Comparison of ENCODE assay signal across 8 cellular contexts in the genomic region with DNA sequence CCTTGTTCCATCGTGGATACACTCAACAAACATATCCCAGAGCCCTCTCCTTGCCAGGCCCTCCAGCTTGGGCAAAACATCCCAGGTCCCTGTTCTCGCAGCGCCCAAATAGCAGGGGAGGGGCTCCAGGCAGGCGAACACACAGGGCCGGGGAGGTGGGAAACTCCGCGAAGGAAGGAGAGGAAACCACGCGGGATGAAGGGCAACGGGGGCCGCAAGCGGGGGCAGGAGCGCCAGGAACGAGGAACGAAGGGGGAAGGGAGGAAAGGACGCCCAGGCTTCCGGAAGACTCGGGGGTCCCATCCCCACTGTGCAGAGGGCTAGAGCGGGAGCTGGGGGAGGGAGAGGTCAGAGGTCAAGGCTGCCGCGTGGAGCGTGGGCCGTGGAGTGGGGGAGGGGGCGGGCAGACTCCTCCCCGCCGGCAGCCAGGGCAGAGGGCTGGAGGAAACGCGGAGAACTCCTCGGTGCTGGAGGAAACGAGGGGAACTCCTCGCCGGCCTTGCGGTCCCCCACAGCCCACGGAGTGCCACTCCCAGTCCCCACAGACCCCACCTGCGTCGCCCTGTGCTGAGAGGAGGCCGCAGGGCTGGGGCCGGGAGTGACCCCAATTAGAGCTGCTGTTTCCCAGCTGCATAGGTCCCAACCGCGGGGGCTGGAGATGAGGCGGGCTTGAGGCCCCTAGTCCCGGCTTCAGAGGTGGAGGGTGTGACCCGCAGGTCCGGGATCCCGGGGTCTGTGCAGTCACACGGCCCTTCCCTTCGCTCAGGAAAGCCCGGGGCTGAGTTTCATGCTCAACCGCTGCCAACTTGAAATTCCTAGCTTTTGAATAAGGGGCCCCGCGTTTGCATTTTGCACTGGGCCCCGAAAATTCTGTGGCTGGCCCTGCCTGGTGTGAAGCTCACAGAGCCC. TPM values are rescaled to one million over a fixed set of nuclear protein-coding genes. Genes with fewer than 3 reads are reported as not detected.
DNase-seq lines count a peak whose midpoint lies in the region; ATAC-seq and TF ChIP-seq lines count a peak whose summit lies in the region.

No MANE protein-coding gene starts in this region.

- peaks cover 5% of the 10 kb centered on the region for H3K4me1 Mint-ChIP-seq in glutamatergic neuron (ENCODE audit: low read depth, unreplicated experiment)

- no peaks in the 10 kb centered on the region for H3K36me3 Mint-ChIP-seq in glutamatergic neuron (ENCODE audit: unreplicated experiment)

- H3K27me3 ChIP-seq in BE2C (no peaks in the 10 kb centered on the region), HUES64 (ENCODE audit: insufficient read depth, low read length) (peaks cover 12% of the 10 kb centered on the region)

- WGBS in HUES64 = 13% methylated on average over 52 of the region's 52 CpGs

- H3K27ac ChIP-seq in HUES64 (ENCODE audit: low read depth, low read length) = no peak overlapping the region; the same call in 1 of the 2 replicates

- H3K4me3 ChIP-seq in BE2C (ENCODE audit: low read depth, low read length) (no peak overlapping the region), HUES64 (ENCODE audit: low read length) (peak overlapping the region; percentile 43)

- DNase-seq in BE2C (peak; percentile 13), activated T-cell treated with anti-CD3 and anti-CD28 coated beads for 48 hours (ENCODE audit: low read depth) (peak; percentile 66), glutamatergic neuron (peak; percentile 24), NCI-H1417 treated with DMSO at 0.1 percent for 48 hours (lab: John Stamatoyannopoulos, UW) (no peak)
- DNase-seq in stimulated activated CD4-positive, alpha-beta T cell treated with anti-CD3 and anti-CD28 coated beads, Interleukin-12 subunit alpha, Interleukin-12 subunit beta, amount 100 ng/mL, for 24 hours (ENCODE audit: low read depth in 2 of 2) = peak; percentile 44 to 65

- TF ChIP-seq CTCF in BE2C (IDR thresholded peaks at IDR 0.05; ENCODE audit: low read depth, low read length) = no peak
- TF ChIP-seq CTCF in glutamatergic neuron (IDR thresholded peaks at IDR 0.05; ENCODE audit: partially characterized antibody, unreplicated experiment) = no peak

- ATAC-seq in HG03039 (IDR thresholded peaks at IDR 0.05; ENCODE audit: unreplicated experiment) (no peak), HG03378 (IDR thresholded peaks at IDR 0.05; ENCODE audit: unreplicated experiment) (no peak)

- peak overlapping the region; percentile 39 for H3K9ac ChIP-seq in HUES64 (ENCODE audit: low read depth, low read length)

- H3K9me3 ChIP-seq in BE2C (peaks cover 3% of the 10 kb centered on the region; the same call in 1 of the 2 replicates), HUES64 (ENCODE audit: insufficient read depth, low read depth, low read length) (no peaks in the 10 kb centered on the region)

- peaks cover 3% of the 10 kb centered on the region for H3K9me3 Mint-ChIP-seq in glutamatergic neuron (ENCODE audit: unreplicated experiment)

- H3K36me3 ChIP-seq in BE2C (peaks cover 13% of the 10 kb centered on the region), HUES64 (ENCODE audit: insufficient read depth, low read length) (peaks cover 20% of the 10 kb centered on the region)

- H3K27me3 Mint-ChIP-seq in glutamatergic neuron (ENCODE audit: unreplicated experiment) = peaks cover 11% of the 10 kb centered on the region

- H3K4me1 ChIP-seq in BE2C = peaks cover 4% of the 10 kb centered on the region
- H3K4me1 ChIP-seq in HUES64 (ENCODE audit: insufficient read depth, low read length) = peaks cover 27% of the 10 kb centered on the region

- no peak overlapping the region for H3K4me3 Mint-ChIP-seq in glutamatergic neuron (ENCODE audit: unreplicated experiment)

- H3K27ac Mint-ChIP-seq in glutamatergic neuron (ENCODE audit: unreplicated experiment) = no peak overlapping the region

RNA-seq across cellular contexts. Expression of a gene that starts 1.2 kb away (rescaled TPM):
- polyA plus RNA-seq in BE2C (2012; ENCODE audit: insufficient read depth, insufficient read length, low read depth) = 24.9 TPM
- 64.6 TPM for polyA plus RNA-seq in HUES64 (2013, experiment 1 of 2)
- 63.0 TPM for polyA plus RNA-seq in HUES64 (2013, experiment 2 of 2)
- 16.6 TPM for total RNA-seq in glutamatergic neuron (ENCODE audit: unreplicated experiment)

RNA-seq across cellular contexts. Expression of a gene that starts 38.9 kb away (rescaled TPM):
- polyA plus RNA-seq in BE2C (2012; ENCODE audit: insufficient read depth, insufficient read length, low read depth) = 75.8 TPM
- 41.0 TPM for polyA plus RNA-seq in HUES64 (2013, experiment 1 of 2)
- 40.0 TPM for polyA plus RNA-seq in HUES64 (2013, experiment 2 of 2)
- total RNA-seq in glutamatergic neuron (ENCODE audit: unreplicated experiment) = 28.3 TPM
